ENCODE assay signal across 1 cellular context in genomic region chr3:71262368-71263265, GRCh38.
TF ChIP-seq lines count a peak whose summit lies in the region.

No MANE protein-coding gene starts in this region.

TF ChIP-seq in WTC11, 78 proteins besides CTCF, POLR2A, EP300 and RAD21 (continued from another document):
- no peak for TF ChIP-seq ZNF512 (CRISPR knock-in tag; IDR thresholded peaks at IDR 0.05; ENCODE audit: borderline replicate concordance)
- no peak for TF ChIP-seq GTF2I (CRISPR knock-in tag; conservative IDR thresholded peaks at IDR 0.05)
- TF ChIP-seq ZNF396 (CRISPR knock-in tag; IDR thresholded peaks at IDR 0.05; ENCODE audit: borderline replicate concordance): no peak
- no peak for TF ChIP-seq GABPB1 (CRISPR knock-in tag; IDR thresholded peaks at IDR 0.05)
- no peak for TF ChIP-seq NFE2L1 (CRISPR knock-in tag; IDR thresholded peaks at IDR 0.05)
- no peak for TF ChIP-seq ETV6 (CRISPR knock-in tag; IDR thresholded peaks at IDR 0.05)
- TF ChIP-seq, protein P1, sequence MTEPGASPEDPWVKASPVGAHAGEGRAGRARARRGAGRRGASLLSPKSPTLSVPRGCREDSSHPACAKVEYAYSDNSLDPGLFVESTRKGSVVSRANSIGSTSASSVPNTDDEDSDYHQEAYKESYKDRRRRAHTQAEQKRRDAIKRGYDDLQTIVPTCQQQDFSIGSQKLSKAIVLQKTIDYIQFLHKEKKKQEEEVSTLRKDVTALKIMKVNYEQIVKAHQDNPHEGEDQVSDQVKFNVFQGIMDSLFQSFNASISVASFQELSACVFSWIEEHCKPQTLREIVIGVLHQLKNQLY (CRISPR knock-in tag; IDR thresholded peaks at IDR 0.05): no peak
- no peak for TF ChIP-seq KAT7 (CRISPR knock-in tag; IDR thresholded peaks at IDR 0.05; ENCODE audit: borderline replicate concordance)
- no peak for TF ChIP-seq ZMAT4 (CRISPR knock-in tag; IDR thresholded peaks at IDR 0.05)
- TF ChIP-seq, protein P2, sequence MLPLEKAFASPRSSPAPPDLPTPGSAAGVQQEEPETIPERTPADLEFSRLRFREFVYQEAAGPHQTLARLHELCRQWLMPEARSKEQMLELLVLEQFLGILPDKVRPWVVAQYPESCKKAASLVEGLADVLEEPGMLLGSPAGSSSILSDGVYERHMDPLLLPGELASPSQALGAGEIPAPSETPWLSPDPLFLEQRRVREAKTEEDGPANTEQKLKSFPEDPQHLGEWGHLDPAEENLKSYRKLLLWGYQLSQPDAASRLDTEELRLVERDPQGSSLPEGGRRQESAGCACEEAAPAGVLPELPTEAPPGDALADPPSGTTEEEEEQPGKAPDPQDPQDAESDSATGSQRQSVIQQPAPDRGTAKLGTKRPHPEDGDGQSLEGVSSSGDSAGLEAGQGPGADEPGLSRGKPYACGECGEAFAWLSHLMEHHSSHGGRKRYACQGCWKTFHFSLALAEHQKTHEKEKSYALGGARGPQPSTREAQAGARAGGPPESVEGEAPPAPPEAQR (CRISPR knock-in tag; IDR thresholded peaks at IDR 0.05): no peak
